Comparison of ENCODE assay signal across 21 cellular contexts in the genomic region with DNA sequence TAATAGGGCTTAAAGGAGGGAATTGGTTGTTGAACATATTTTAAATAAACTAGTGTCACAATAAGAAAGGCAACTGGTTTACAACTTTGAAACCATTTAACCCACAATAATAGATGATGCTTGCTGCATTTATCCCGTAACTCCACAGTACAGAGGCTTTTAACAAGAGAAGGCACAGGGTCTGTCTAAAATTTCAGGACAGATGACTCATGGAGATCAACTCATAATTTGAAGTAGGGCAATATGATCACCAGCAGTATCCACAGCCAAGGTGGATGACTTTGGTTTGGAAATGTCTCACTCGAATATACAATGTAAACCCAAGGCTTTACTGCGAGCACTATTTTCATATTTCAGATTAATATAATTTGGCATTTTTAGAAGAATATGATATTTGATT.
"Had no signal": no experiment of that assay in that cellular context is flagged by ENCODE, and none has a peak within 500 bp of the region (broad histone marks: within the 10 kb centered on the region; RNA-seq: fewer than 3 reads in every experiment).

No MANE protein-coding gene starts in this region.

- DNase-seq: KBM-7; MM.1S; NCI-H1092 treated with DMSO at 0.1 percent for 48 hours; NCI-H1436; NCI-H187; NCI-H2029; NCI-H2081 treated with DMSO at 0.1 percent for 48 hours; NCI-H2171; NCI-H226; NCI-H446; NCI-H510A; NCI-H524 treated with DMSO at 0.1 percent for 48 hours; NCI-H69; NCI-H774; NK-92 treated with Interleukin-12 subunit alpha and Interleukin-12 subunit beta, amount 100 ng/mL, for 24 hours; PC-9; Peyer's patch; SHP77 treated with DMSO at 0.1 percent for 48 hours; SJCRH30 had no signal

- H3K9me3 ChIP-seq: Peyer's patch, SJCRH30 had no signal

- H3K4me3 ChIP-seq: PC-9, Peyer's patch, SJCRH30 had no signal

- H3K36me3 ChIP-seq: Peyer's patch, SJCRH30 had no signal

- H3K27ac ChIP-seq: PC-9, Peyer's patch, SJCRH30 had no signal

- H3K4me1 ChIP-seq: Peyer's patch had no signal

- ATAC-seq: Right ventricle myocardium inferior, SK-N-SH treated with all-trans-retinoic acid at 6 μM for 48 hours had no signal

- H3K27me3 ChIP-seq: Peyer's patch, SJCRH30 had no signal
